1 cellular context compared by ENCODE assay signal in the genomic region with DNA sequence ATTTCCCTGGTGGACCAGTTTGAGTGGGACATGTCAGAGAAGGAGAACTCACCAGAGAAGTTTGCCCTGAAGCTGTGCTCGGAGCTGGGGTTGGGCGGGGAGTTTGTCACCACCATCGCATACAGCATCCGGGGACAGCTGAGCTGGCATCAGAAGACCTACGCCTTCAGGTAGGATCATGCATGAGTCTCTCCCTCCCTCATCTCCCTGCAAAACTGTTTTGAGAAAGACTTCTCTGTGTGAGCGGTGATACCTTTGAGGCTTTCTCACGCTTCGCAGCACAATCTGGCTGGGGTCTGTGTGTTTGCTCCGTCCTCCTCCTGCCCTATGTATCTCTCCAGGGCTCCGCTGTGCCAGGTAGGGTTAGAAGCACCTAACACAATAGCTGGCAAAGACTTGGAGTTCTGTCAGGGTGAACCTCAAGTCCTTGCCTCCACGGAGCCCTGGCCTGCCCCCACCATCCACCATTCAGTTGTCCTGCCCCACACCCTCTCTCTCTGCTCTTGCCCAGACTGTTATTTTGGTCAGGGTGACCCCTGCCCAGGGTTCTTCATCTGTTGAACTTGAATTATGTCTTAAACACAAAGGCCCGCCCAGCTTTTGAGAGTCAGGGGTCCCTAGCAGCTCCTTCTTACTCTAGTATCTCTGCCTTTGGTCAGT.
TF ChIP-seq lines count a peak whose summit lies in the region.

No MANE protein-coding gene starts in this region.

TF ChIP-seq in WTC11, 78 proteins besides CTCF, POLR2A, EP300 and RAD21 (continued from another document):
- TF ChIP-seq, protein P1, sequence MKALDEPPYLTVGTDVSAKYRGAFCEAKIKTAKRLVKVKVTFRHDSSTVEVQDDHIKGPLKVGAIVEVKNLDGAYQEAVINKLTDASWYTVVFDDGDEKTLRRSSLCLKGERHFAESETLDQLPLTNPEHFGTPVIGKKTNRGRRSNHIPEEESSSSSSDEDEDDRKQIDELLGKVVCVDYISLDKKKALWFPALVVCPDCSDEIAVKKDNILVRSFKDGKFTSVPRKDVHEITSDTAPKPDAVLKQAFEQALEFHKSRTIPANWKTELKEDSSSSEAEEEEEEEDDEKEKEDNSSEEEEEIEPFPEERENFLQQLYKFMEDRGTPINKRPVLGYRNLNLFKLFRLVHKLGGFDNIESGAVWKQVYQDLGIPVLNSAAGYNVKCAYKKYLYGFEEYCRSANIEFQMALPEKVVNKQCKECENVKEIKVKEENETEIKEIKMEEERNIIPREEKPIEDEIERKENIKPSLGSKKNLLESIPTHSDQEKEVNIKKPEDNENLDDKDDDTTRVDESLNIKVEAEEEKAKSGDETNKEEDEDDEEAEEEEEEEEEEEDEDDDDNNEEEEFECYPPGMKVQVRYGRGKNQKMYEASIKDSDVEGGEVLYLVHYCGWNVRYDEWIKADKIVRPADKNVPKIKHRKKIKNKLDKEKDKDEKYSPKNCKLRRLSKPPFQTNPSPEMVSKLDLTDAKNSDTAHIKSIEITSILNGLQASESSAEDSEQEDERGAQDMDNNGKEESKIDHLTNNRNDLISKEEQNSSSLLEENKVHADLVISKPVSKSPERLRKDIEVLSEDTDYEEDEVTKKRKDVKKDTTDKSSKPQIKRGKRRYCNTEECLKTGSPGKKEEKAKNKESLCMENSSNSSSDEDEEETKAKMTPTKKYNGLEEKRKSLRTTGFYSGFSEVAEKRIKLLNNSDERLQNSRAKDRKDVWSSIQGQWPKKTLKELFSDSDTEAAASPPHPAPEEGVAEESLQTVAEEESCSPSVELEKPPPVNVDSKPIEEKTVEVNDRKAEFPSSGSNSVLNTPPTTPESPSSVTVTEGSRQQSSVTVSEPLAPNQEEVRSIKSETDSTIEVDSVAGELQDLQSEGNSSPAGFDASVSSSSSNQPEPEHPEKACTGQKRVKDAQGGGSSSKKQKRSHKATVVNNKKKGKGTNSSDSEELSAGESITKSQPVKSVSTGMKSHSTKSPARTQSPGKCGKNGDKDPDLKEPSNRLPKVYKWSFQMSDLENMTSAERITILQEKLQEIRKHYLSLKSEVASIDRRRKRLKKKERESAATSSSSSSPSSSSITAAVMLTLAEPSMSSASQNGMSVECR (CRISPR knock-in tag; IDR thresholded peaks at IDR 0.05; ENCODE audit: borderline replicate concordance), result no peak
- TF ChIP-seq, protein P2, sequence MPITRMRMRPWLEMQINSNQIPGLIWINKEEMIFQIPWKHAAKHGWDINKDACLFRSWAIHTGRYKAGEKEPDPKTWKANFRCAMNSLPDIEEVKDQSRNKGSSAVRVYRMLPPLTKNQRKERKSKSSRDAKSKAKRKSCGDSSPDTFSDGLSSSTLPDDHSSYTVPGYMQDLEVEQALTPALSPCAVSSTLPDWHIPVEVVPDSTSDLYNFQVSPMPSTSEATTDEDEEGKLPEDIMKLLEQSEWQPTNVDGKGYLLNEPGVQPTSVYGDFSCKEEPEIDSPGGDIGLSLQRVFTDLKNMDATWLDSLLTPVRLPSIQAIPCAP (CRISPR knock-in tag; IDR thresholded peaks at IDR 0.05), result no peak
- no peak for TF ChIP-seq SMAD3 (CRISPR knock-in tag; IDR thresholded peaks at IDR 0.05; ENCODE audit: borderline replicate concordance)
